1 cellular context compared by ENCODE assay signal in the genomic region with DNA sequence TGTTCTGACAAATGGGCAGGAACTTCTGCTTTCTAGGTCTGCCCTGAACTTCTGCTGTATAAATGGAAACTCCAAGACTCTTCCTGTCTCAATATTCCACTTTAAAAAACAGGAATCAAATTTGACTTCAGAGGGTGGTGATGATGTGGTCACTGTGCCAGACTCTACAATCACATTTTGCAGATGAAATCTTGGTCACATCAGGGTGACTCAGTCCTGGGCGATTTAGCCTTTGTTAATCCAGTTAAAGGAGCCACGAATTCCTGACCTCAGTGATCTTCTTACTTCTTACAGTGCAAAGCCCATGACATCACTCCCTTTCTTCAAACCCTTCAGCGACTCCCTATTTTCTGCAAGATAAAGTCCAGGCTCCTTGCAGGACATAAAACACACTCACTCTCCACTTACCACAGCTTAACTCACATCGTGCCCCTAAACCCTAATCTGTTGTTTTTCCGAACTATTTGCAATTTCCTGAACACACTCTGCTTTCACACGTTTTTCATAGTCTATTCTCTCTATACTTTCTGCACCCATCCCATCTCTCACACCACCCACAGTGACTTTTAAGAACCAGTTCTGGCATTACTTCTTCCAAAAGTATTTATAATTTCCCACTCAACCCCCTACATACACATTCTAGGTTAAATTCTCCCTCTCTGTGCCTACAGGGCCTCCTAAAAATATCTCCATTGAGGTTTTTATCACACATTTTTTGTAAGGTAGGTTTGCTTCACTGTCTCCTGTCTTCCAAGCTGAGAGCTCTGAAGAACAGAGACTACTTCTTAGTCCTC.
TF ChIP-seq lines count a peak whose summit lies in the region.

No MANE protein-coding gene starts in this region.

TF ChIP-seq in SK-N-SH, 30 proteins besides CTCF, POLR2A, EP300 and RAD21 (continued from another document):
- TF ChIP-seq, protein P1, sequence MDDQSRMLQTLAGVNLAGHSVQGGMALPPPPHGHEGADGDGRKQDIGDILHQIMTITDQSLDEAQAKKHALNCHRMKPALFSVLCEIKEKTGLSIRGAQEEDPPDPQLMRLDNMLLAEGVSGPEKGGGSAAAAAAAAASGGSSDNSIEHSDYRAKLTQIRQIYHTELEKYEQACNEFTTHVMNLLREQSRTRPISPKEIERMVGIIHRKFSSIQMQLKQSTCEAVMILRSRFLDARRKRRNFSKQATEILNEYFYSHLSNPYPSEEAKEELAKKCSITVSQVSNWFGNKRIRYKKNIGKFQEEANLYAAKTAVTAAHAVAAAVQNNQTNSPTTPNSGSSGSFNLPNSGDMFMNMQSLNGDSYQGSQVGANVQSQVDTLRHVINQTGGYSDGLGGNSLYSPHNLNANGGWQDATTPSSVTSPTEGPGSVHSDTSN (IDR thresholded peaks at IDR 0.05): peak; percentile 91
- TF ChIP-seq, protein P2, sequence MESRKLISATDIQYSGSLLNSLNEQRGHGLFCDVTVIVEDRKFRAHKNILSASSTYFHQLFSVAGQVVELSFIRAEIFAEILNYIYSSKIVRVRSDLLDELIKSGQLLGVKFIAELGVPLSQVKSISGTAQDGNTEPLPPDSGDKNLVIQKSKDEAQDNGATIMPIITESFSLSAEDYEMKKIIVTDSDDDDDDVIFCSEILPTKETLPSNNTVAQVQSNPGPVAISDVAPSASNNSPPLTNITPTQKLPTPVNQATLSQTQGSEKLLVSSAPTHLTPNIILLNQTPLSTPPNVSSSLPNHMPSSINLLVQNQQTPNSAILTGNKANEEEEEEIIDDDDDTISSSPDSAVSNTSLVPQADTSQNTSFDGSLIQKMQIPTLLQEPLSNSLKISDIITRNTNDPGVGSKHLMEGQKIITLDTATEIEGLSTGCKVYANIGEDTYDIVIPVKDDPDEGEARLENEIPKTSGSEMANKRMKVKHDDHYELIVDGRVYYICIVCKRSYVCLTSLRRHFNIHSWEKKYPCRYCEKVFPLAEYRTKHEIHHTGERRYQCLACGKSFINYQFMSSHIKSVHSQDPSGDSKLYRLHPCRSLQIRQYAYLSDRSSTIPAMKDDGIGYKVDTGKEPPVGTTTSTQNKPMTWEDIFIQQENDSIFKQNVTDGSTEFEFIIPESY (IDR thresholded peaks at IDR 0.05; ENCODE audit: borderline replicate concordance, low read depth): 0 out of 2 replicates have a peak, but pooled peaks have one; percentile 64
- TF ChIP-seq TCF12 (IDR thresholded peaks at IDR 0.05) (peak; percentile 96), GABPA (IDR thresholded peaks at IDR 0.05; ENCODE audit: low read depth) (no peak), RFX5 (IDR thresholded peaks at IDR 0.05; ENCODE audit: low read length) (no peak), FOSL2 (IDR thresholded peaks at IDR 0.05; ENCODE audit: borderline replicate concordance, low read depth) (peak; percentile 94), SIN3A (IDR thresholded peaks at IDR 0.05; ENCODE audit: borderline replicate concordance, low read depth, low read length) (peak; percentile 46; the same call in 1 of the 2 replicates), MEF2A (IDR thresholded peaks at IDR 0.05; ENCODE audit: borderline replicate concordance, low read depth) (peak; percentile 74; the same call in 1 of the 2 replicates), NRF1 (IDR thresholded peaks at IDR 0.05; ENCODE audit: low read depth, low read length) (no peak), JUND (IDR thresholded peaks at IDR 0.05) (peak; percentile 97)
- TF ChIP-seq, protein P3, sequence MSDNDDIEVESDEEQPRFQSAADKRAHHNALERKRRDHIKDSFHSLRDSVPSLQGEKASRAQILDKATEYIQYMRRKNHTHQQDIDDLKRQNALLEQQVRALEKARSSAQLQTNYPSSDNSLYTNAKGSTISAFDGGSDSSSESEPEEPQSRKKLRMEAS (IDR thresholded peaks at IDR 0.05; ENCODE audit: low read depth): peak; percentile 83
- TF ChIP-seq, protein P4, sequence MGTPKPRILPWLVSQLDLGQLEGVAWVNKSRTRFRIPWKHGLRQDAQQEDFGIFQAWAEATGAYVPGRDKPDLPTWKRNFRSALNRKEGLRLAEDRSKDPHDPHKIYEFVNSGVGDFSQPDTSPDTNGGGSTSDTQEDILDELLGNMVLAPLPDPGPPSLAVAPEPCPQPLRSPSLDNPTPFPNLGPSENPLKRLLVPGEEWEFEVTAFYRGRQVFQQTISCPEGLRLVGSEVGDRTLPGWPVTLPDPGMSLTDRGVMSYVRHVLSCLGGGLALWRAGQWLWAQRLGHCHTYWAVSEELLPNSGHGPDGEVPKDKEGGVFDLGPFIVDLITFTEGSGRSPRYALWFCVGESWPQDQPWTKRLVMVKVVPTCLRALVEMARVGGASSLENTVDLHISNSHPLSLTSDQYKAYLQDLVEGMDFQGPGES (IDR thresholded peaks at IDR 0.05; ENCODE audit: low read depth, low read length): no peak
- TF ChIP-seq, protein P5, sequence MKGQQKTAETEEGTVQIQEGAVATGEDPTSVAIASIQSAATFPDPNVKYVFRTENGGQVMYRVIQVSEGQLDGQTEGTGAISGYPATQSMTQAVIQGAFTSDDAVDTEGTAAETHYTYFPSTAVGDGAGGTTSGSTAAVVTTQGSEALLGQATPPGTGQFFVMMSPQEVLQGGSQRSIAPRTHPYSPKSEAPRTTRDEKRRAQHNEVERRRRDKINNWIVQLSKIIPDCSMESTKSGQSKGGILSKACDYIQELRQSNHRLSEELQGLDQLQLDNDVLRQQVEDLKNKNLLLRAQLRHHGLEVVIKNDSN (IDR thresholded peaks at IDR 0.05; ENCODE audit: borderline replicate concordance, low read depth): no peak; the same call in 1 of the 2 replicates
